ENCODE assay signal across 1 cellular context in the genomic region with DNA sequence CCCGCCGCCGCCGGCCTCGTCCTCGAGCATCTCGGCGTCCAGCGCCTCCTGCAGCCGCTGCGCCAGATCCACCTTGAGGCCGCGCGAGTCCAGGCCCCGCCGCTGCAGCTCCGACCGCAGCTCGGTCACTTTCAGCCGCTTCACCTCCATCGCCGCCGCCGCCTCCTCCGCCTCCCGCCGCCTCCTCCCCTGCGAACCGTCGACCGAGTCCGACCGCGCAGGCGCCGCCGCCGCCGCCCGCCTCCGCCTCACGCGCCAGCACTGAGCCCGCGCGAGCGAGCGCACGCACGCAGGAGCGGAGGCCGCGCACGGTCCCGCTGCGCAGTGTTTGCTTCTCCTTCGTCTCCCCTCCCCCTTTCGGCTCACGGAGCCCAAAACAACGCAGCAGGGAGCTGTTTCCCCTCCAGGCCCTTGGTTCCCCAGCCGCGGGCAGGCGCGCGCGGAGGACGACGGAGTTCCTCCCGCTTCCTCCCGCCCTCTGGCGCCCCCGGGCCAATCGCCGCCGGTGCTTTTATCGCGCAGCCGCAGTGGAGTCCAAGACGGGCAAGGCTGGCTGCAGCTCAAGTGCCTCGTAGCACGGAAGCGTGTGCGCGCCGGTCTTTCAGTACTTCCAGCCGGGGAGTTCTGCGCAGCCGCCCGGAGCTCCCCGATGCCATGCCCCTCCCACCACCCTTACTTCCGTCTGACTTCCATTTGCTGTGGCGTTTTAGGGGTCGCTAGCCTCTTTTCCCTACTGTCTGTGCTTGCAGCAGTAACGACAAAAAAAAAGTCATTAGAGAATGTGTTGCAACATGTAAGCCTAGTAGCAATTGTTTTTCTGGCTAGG.
TF ChIP-seq lines count a peak whose summit lies in the region.

A gene (minus strand): TSS at position 451 of the 826 bp plus-strand sequence. CDS start 301 bp downstream, at position 150.

TF ChIP-seq in H1, 55 proteins besides CTCF, POLR2A, EP300 and RAD21 (continued from another document):
- TF ChIP-seq, protein P1, sequence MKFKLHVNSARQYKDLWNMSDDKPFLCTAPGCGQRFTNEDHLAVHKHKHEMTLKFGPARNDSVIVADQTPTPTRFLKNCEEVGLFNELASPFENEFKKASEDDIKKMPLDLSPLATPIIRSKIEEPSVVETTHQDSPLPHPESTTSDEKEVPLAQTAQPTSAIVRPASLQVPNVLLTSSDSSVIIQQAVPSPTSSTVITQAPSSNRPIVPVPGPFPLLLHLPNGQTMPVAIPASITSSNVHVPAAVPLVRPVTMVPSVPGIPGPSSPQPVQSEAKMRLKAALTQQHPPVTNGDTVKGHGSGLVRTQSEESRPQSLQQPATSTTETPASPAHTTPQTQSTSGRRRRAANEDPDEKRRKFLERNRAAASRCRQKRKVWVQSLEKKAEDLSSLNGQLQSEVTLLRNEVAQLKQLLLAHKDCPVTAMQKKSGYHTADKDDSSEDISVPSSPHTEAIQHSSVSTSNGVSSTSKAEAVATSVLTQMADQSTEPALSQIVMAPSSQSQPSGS (IDR thresholded peaks at IDR 0.05; ENCODE audit: low read length) = no peak
- TF ChIP-seq, protein P2, sequence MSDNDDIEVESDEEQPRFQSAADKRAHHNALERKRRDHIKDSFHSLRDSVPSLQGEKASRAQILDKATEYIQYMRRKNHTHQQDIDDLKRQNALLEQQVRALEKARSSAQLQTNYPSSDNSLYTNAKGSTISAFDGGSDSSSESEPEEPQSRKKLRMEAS (IDR thresholded peaks at IDR 0.05) = peak; percentile 91
- TF ChIP-seq RBBP5 (IDR thresholded peaks at IDR 0.05; ENCODE audit: borderline replicate concordance, low read depth, low read length) (no peak; the same call in 1 of the 2 replicates), SIRT6 (IDR thresholded peaks at IDR 0.05; ENCODE audit: low read length) (no peak), CREB1 (IDR thresholded peaks at IDR 0.05) (no peak; the same call in 1 of the 2 replicates), SIX5 (IDR thresholded peaks at IDR 0.05; ENCODE audit: low read depth, low read length) (no peak), KDM4A (IDR thresholded peaks at IDR 0.05; ENCODE audit: low read depth, low read length, severe bottlenecking) (peak; percentile 64), CTBP2 (IDR thresholded peaks at IDR 0.05; ENCODE audit: borderline replicate concordance, insufficient read depth, insufficient read length, low read length) (no peak), SRF (IDR thresholded peaks at IDR 0.05; ENCODE audit: low read depth, low read length) (no peak), EGR1 (IDR thresholded peaks at IDR 0.05; ENCODE audit: borderline replicate concordance, low read depth, low read length) (peak; percentile 57; the same call in 1 of the 2 replicates), NRF1 (IDR thresholded peaks at IDR 0.05; ENCODE audit: low read depth, low read length) (peak; percentile 64), RFX5 (IDR thresholded peaks at IDR 0.05; ENCODE audit: borderline replicate concordance, low read depth, low read length) (no peak), PHF8 (conservative IDR thresholded peaks at IDR 0.05; ENCODE audit: low read depth, low read length) (peak; percentile 98), TEAD4 (IDR thresholded peaks at IDR 0.05; ENCODE audit: low read depth, low read length) (no peak), SUZ12 (IDR thresholded peaks at IDR 0.05; ENCODE audit: low read length) (no peak), SAP30 (IDR thresholded peaks at IDR 0.05; ENCODE audit: insufficient read depth, insufficient replicate concordance, low read length) (no peak), TAF7 (optimal IDR thresholded peaks at IDR 0.05; ENCODE audit: borderline replicate concordance, low read depth, low read length) (peak; percentile 23), NANOG (IDR thresholded peaks at IDR 0.05; ENCODE audit: insufficient read depth, low read depth, low read length, poor library complexity, severe bottlenecking) (no peak), YY1 (IDR thresholded peaks at IDR 0.05; ENCODE audit: low read depth, low read length) (peak; percentile 5; the same call in 1 of the 2 replicates), BRCA1 (IDR thresholded peaks at IDR 0.05; ENCODE audit: low read depth, low read length) (no peak), SP4 (IDR thresholded peaks at IDR 0.05; ENCODE audit: low read length) (0 out of 2 replicates have a peak, but pooled peaks have one; percentile 52), TCF12 (IDR thresholded peaks at IDR 0.05; ENCODE audit: low read depth, low read length) (no peak), MAFK (IDR thresholded peaks at IDR 0.05; ENCODE audit: low read depth, low read length) (no peak), RNF2 (IDR thresholded peaks at IDR 0.05; ENCODE audit: borderline replicate concordance, low read depth, low read length, missing control alignments, poor library complexity, severe bottlenecking) (no peak), CBX5 (IDR thresholded peaks at IDR 0.05; ENCODE audit: low read depth, low read length) (no peak), HDAC6 (IDR thresholded peaks at IDR 0.05; ENCODE audit: low read depth, low read length) (no peak), SP1 (IDR thresholded peaks at IDR 0.05; ENCODE audit: low read depth, low read length) (no peak), CBX8 (IDR thresholded peaks at IDR 0.05; ENCODE audit: borderline replicate concordance, low read depth, low read length) (no peak), CEBPB (IDR thresholded peaks at IDR 0.05; ENCODE audit: low read depth, low read length) (no peak), KDM1A (IDR thresholded peaks at IDR 0.05; ENCODE audit: borderline replicate concordance, low read length) (no peak), KDM5A (IDR thresholded peaks at IDR 0.05; ENCODE audit: low read length) (no peak), JUND (IDR thresholded peaks at IDR 0.05; ENCODE audit: low read length) (no peak), ASH2L (IDR thresholded peaks at IDR 0.05; ENCODE audit: low read length) (no peak), SIN3A (conservative IDR thresholded peaks at IDR 0.05 in 1 of 2, IDR thresholded peaks at IDR 0.05 in 1 of 2; ENCODE audit: low read depth in 1 of 2, low read length in 2 of 2) (peak in 1 of 2 experiments; percentile 74; a peak in 1 of 4 replicates), ZNF274 (IDR thresholded peaks at IDR 0.05; ENCODE audit: borderline replicate concordance, extremely low read depth, low read length) (no peak), EZH2 (IDR thresholded peaks at IDR 0.05; ENCODE audit: low read depth, low read length, severe bottlenecking) (no peak), CHD1 (IDR thresholded peaks at IDR 0.05; ENCODE audit: low read depth, low read length) (no peak), TAF1 (IDR thresholded peaks at IDR 0.05; ENCODE audit: low read depth, low read length) (peak; percentile 84), TBP (IDR thresholded peaks at IDR 0.05; ENCODE audit: low read depth, low read length) (peak; percentile 55; the same call in 1 of the 2 replicates), RXRA (IDR thresholded peaks at IDR 0.05; ENCODE audit: insufficient read depth, low read depth, low read length) (no peak), SP2 (IDR thresholded peaks at IDR 0.05; ENCODE audit: low read length) (no peak), POLR2AphosphoS5 (IDR thresholded peaks at IDR 0.05; ENCODE audit: low read depth, low read length) (peak; percentile 91)
- TF ChIP-seq, protein P3, sequence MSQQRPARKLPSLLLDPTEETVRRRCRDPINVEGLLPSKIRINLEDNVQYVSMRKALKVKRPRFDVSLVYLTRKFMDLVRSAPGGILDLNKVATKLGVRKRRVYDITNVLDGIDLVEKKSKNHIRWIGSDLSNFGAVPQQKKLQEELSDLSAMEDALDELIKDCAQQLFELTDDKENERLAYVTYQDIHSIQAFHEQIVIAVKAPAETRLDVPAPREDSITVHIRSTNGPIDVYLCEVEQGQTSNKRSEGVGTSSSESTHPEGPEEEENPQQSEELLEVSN (IDR thresholded peaks at IDR 0.05) = peak; percentile 98
- TF ChIP-seq, protein P4, sequence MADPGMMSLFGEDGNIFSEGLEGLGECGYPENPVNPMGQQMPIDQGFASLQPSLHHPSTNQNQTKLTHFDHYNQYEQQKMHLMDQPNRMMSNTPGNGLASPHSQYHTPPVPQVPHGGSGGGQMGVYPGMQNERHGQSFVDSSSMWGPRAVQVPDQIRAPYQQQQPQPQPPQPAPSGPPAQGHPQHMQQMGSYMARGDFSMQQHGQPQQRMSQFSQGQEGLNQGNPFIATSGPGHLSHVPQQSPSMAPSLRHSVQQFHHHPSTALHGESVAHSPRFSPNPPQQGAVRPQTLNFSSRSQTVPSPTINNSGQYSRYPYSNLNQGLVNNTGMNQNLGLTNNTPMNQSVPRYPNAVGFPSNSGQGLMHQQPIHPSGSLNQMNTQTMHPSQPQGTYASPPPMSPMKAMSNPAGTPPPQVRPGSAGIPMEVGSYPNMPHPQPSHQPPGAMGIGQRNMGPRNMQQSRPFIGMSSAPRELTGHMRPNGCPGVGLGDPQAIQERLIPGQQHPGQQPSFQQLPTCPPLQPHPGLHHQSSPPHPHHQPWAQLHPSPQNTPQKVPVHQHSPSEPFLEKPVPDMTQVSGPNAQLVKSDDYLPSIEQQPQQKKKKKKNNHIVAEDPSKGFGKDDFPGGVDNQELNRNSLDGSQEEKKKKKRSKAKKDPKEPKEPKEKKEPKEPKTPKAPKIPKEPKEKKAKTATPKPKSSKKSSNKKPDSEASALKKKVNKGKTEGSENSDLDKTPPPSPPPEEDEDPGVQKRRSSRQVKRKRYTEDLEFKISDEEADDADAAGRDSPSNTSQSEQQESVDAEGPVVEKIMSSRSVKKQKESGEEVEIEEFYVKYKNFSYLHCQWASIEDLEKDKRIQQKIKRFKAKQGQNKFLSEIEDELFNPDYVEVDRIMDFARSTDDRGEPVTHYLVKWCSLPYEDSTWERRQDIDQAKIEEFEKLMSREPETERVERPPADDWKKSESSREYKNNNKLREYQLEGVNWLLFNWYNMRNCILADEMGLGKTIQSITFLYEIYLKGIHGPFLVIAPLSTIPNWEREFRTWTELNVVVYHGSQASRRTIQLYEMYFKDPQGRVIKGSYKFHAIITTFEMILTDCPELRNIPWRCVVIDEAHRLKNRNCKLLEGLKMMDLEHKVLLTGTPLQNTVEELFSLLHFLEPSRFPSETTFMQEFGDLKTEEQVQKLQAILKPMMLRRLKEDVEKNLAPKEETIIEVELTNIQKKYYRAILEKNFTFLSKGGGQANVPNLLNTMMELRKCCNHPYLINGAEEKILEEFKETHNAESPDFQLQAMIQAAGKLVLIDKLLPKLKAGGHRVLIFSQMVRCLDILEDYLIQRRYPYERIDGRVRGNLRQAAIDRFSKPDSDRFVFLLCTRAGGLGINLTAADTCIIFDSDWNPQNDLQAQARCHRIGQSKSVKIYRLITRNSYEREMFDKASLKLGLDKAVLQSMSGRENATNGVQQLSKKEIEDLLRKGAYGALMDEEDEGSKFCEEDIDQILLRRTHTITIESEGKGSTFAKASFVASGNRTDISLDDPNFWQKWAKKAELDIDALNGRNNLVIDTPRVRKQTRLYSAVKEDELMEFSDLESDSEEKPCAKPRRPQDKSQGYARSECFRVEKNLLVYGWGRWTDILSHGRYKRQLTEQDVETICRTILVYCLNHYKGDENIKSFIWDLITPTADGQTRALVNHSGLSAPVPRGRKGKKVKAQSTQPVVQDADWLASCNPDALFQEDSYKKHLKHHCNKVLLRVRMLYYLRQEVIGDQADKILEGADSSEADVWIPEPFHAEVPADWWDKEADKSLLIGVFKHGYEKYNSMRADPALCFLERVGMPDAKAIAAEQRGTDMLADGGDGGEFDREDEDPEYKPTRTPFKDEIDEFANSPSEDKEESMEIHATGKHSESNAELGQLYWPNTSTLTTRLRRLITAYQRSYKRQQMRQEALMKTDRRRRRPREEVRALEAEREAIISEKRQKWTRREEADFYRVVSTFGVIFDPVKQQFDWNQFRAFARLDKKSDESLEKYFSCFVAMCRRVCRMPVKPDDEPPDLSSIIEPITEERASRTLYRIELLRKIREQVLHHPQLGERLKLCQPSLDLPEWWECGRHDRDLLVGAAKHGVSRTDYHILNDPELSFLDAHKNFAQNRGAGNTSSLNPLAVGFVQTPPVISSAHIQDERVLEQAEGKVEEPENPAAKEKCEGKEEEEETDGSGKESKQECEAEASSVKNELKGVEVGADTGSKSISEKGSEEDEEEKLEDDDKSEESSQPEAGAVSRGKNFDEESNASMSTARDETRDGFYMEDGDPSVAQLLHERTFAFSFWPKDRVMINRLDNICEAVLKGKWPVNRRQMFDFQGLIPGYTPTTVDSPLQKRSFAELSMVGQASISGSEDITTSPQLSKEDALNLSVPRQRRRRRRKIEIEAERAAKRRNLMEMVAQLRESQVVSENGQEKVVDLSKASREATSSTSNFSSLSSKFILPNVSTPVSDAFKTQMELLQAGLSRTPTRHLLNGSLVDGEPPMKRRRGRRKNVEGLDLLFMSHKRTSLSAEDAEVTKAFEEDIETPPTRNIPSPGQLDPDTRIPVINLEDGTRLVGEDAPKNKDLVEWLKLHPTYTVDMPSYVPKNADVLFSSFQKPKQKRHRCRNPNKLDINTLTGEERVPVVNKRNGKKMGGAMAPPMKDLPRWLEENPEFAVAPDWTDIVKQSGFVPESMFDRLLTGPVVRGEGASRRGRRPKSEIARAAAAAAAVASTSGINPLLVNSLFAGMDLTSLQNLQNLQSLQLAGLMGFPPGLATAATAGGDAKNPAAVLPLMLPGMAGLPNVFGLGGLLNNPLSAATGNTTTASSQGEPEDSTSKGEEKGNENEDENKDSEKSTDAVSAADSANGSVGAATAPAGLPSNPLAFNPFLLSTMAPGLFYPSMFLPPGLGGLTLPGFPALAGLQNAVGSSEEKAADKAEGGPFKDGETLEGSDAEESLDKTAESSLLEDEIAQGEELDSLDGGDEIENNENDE (IDR thresholded peaks at IDR 0.05; ENCODE audit: insufficient replicate concordance, low read length) = no peak
- TF ChIP-seq, protein P5, sequence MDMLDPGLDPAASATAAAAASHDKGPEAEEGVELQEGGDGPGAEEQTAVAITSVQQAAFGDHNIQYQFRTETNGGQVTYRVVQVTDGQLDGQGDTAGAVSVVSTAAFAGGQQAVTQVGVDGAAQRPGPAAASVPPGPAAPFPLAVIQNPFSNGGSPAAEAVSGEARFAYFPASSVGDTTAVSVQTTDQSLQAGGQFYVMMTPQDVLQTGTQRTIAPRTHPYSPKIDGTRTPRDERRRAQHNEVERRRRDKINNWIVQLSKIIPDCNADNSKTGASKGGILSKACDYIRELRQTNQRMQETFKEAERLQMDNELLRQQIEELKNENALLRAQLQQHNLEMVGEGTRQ (IDR thresholded peaks at IDR 0.05; ENCODE audit: low read length) = no peak
